Comparison of ENCODE assay signal across 2 cellular contexts in genomic region chr3:6351752-6352151, GRCh38.
TF ChIP-seq lines count a peak whose summit lies in the region.

No MANE protein-coding gene starts in this region.

TF ChIP-seq in H1, 55 proteins besides CTCF, POLR2A, EP300 and RAD21:
- TF ChIP-seq RNF2 (IDR thresholded peaks at IDR 0.05; ENCODE audit: borderline replicate concordance, low read depth, low read length, missing control alignments, poor library complexity, severe bottlenecking) (no peak), CHD1 (IDR thresholded peaks at IDR 0.05; ENCODE audit: low read depth, low read length) (no peak), TEAD4 (IDR thresholded peaks at IDR 0.05; ENCODE audit: low read depth, low read length) (no peak), USF2 (IDR thresholded peaks at IDR 0.05; ENCODE audit: low read length) (no peak), SIN3A (conservative IDR thresholded peaks at IDR 0.05 in 1 of 2, IDR thresholded peaks at IDR 0.05 in 1 of 2; ENCODE audit: low read depth in 1 of 2, low read length in 2 of 2) (no peak), KDM4A (IDR thresholded peaks at IDR 0.05; ENCODE audit: low read depth, low read length, severe bottlenecking) (no peak), YY1 (IDR thresholded peaks at IDR 0.05; ENCODE audit: low read depth, low read length) (no peak), ZNF274 (IDR thresholded peaks at IDR 0.05; ENCODE audit: borderline replicate concordance, extremely low read depth, low read length) (no peak), EGR1 (IDR thresholded peaks at IDR 0.05; ENCODE audit: borderline replicate concordance, low read depth, low read length) (no peak), SP1 (IDR thresholded peaks at IDR 0.05; ENCODE audit: low read depth, low read length) (no peak), BACH1 (IDR thresholded peaks at IDR 0.05; ENCODE audit: low read length) (no peak), GTF2F1 (IDR thresholded peaks at IDR 0.05; ENCODE audit: borderline replicate concordance, low read depth, low read length) (no peak), TAF7 (optimal IDR thresholded peaks at IDR 0.05; ENCODE audit: borderline replicate concordance, low read depth, low read length) (no peak), JUND (IDR thresholded peaks at IDR 0.05; ENCODE audit: low read length) (no peak)

TF ChIP-seq in WTC11, 78 proteins besides CTCF, POLR2A, EP300 and RAD21 (continued from another document):
- TF ChIP-seq GABPB1 (CRISPR knock-in tag; IDR thresholded peaks at IDR 0.05) = no peak
- no peak for TF ChIP-seq RELA (CRISPR knock-in tag; IDR thresholded peaks at IDR 0.05; ENCODE audit: borderline replicate concordance)
- TF ChIP-seq ELF4 (CRISPR knock-in tag; IDR thresholded peaks at IDR 0.05; ENCODE audit: low read depth) = no peak
- TF ChIP-seq NR3C1 (CRISPR knock-in tag; conservative IDR thresholded peaks at IDR 0.05; ENCODE audit: low read depth) = no peak
- TF ChIP-seq ZSCAN18 (CRISPR knock-in tag; IDR thresholded peaks at IDR 0.05) = no peak
- no peak for TF ChIP-seq FOXP1 (CRISPR knock-in tag; IDR thresholded peaks at IDR 0.05; ENCODE audit: borderline replicate concordance)
- TF ChIP-seq TEAD4 (CRISPR knock-in tag; IDR thresholded peaks at IDR 0.05) = no peak
- no peak for TF ChIP-seq MLX (CRISPR knock-in tag; IDR thresholded peaks at IDR 0.05)
